In genomic region chr3:58071480-58071971, GRCh38 we compare ENCODE assay signal across 14 cellular contexts.
DNase-seq lines count a peak whose midpoint lies in the region; ATAC-seq and TF ChIP-seq lines count a peak whose summit lies in the region.
"Had no signal": no experiment of that assay in that cellular context is flagged by ENCODE, and none has a peak within 500 bp of the region (broad histone marks: within the 10 kb centered on the region; RNA-seq: fewer than 3 reads in every experiment).

No MANE protein-coding gene starts in this region.

- H2AFZ ChIP-seq in hepatocyte (no peak overlapping the region), H9 (ENCODE audit: low read length) (no peak overlapping the region)

- ATAC-seq in RWPE2 (ENCODE audit: low read depth): no peak

- no peak overlapping the region for H2BK20ac ChIP-seq in H9 (ENCODE audit: low read depth, low read length, poor library complexity, severe bottlenecking)

- no peak overlapping the region for H2BK15ac ChIP-seq in H9 (ENCODE audit: low read depth, low read length)

- H3K27ac ChIP-seq in RWPE2 (ENCODE audit: poor library complexity, severe bottlenecking) (peak overlapping the region; percentile 9), hepatocyte (peak overlapping the region; percentile 77), rectal smooth muscle tissue (ENCODE audit: low read depth, low read length) (peak overlapping the region; percentile 78), H9 (ENCODE audit: insufficient read length, low read depth, low read length) (no peak overlapping the region)

- H3K27me3 ChIP-seq in Caco-2 (replicated peaks; ENCODE audit: control insufficient read depth, insufficient read depth, low read length): no peaks in the 10 kb centered on the region
- no peaks in the 10 kb centered on the region for H3K27me3 ChIP-seq in RWPE2 (ENCODE audit: insufficient read depth, poor library complexity, severe bottlenecking)
- H3K27me3 ChIP-seq in hepatocyte: no peaks in the 10 kb centered on the region
- no peaks in the 10 kb centered on the region for H3K27me3 ChIP-seq in rectal smooth muscle tissue (ENCODE audit: control insufficient read depth, insufficient read depth, low read length)
- no peaks in the 10 kb centered on the region for H3K27me3 ChIP-seq in H9 (ENCODE audit: insufficient read depth, low read length)

- no peak overlapping the region for H2AK5ac ChIP-seq in H9 (ENCODE audit: insufficient read length, low read length)

- no peak overlapping the region for H4K5ac ChIP-seq in H9 (ENCODE audit: insufficient read length, low read depth, low read length)

- H3K23me2 ChIP-seq in H9 (ENCODE audit: insufficient read length, low read depth, low read length, poor library complexity, severe bottlenecking): no peaks in the 10 kb centered on the region

- H3K9me3 ChIP-seq in Caco-2 (no peaks in the 10 kb centered on the region), RWPE2 (ENCODE audit: severe bottlenecking) (no peaks in the 10 kb centered on the region), hepatocyte (ENCODE audit: low read depth) (no peaks in the 10 kb centered on the region), H9 (ENCODE audit: control insufficient read depth, low read depth, low read length) (no peaks in the 10 kb centered on the region)

- H3K56ac ChIP-seq in H9 (ENCODE audit: insufficient read length, low read depth, low read length): no peak overlapping the region

- H3K79me2 ChIP-seq in hepatocyte (peaks cover 97% of the 10 kb centered on the region), H9 (ENCODE audit: insufficient read depth, low read length) (peaks cover 5% of the 10 kb centered on the region; the same call in 1 of the 2 replicates)

- H3K4me1 Mint-ChIP-seq in Caco-2 (ENCODE audit: low read depth, unreplicated experiment) (peaks cover 55% of the 10 kb centered on the region), H9 (peaks cover 17 to 19% of the 10 kb centered on the region in 2 experiments)

- H3K4me3 Mint-ChIP-seq in Caco-2 (ENCODE audit: unreplicated experiment) (no peak overlapping the region), H9 (no peak overlapping the region)
- H3K4me3 Mint-ChIP-seq: activated naive CD8-positive, alpha-beta T cell; activated T-cell treated with anti-CD3 and anti-CD28 coated beads, Interleukin-2, amount 50 U/mL, for 24 hours had no signal

- H3K9me2 ChIP-seq in hepatocyte (replicated peaks; ENCODE audit: insufficient read depth): no peaks in the 10 kb centered on the region

- H3K4me2 ChIP-seq in hepatocyte (no peak overlapping the region), H9 (ENCODE audit: insufficient read depth, insufficient read length, low read length) (no peak overlapping the region)

- H2BK12ac ChIP-seq in H9 (ENCODE audit: insufficient read length, low read depth, low read length): no peak overlapping the region

- no peak overlapping the region for H3K4ac ChIP-seq in H9 (ENCODE audit: low read depth, low read length)

- no peak overlapping the region for H2BK5ac ChIP-seq in H9 (ENCODE audit: insufficient read length, low read length)

- H3K27ac Mint-ChIP-seq in Caco-2 (ENCODE audit: unreplicated experiment) (peak overlapping the region; percentile 57), H9 (peak overlapping the region in 1 of 3 experiments; percentile 72; a peak in 1 of 7 replicates)
- H3K27ac Mint-ChIP-seq: activated naive CD8-positive, alpha-beta T cell; activated T-cell treated with anti-CD3 and anti-CD28 coated beads, Interleukin-2, amount 50 U/mL, for 24 hours had no signal

- WGBS in hepatocyte (ENCODE audit: low lambda C conversion rate, missing lambda C conversion rate): 82% methylated on average over 7 of the region's 7 CpGs
- WGBS in H9 (ENCODE audit: extremely low coverage, insufficient read length, low lambda C conversion rate): no CpG with 5 or more reads among the region's 7 CpGs

- no peak overlapping the region for H3K18ac ChIP-seq in H9 (ENCODE audit: insufficient read length, low read depth, low read length)

- H4K91ac ChIP-seq in H9 (ENCODE audit: insufficient read length, low read depth, low read length): no peak overlapping the region

- no peak overlapping the region for H3K23ac ChIP-seq in H9 (ENCODE audit: insufficient read length, low read depth, low read length)

- BruUV-seq in Caco-2 (replicated peaks; lab: Mats Ljungman, UMichigan): no TSS peak

- TF ChIP-seq CTCF in Caco-2 (IDR thresholded peaks at IDR 0.05; ENCODE audit: insufficient read depth in 1 of 2, low read depth in 1 of 2, low read length in 1 of 2, severe bottlenecking in 1 of 2, unreplicated experiment in 1 of 2) (no peak), RWPE2 (IDR thresholded peaks at IDR 0.05; ENCODE audit: poor library complexity, severe bottlenecking) (no peak), hepatocyte (IDR thresholded peaks at IDR 0.05; ENCODE audit: poor library complexity) (no peak), H9 (conservative IDR thresholded peaks at IDR 0.05) (no peak)

- H3K9me3 Mint-ChIP-seq in Caco-2 (ENCODE audit: unreplicated experiment): no peaks in the 10 kb centered on the region
- no peaks in the 10 kb centered on the region for H3K9me3 Mint-ChIP-seq in H9
- H3K9me3 Mint-ChIP-seq: activated T-cell treated with anti-CD3 and anti-CD28 coated beads, Interleukin-2, amount 50 U/mL, for 24 hours had no signal

- no peak overlapping the region for H3K9ac ChIP-seq in rectal smooth muscle tissue (ENCODE audit: low read length)
- no peak overlapping the region for H3K9ac ChIP-seq in H9 (ENCODE audit: extremely low read depth, insufficient read length, low read length)

- peaks cover 3% of the 10 kb centered on the region for H4K20me1 ChIP-seq in hepatocyte (ENCODE audit: insufficient read depth, poor library complexity, severe bottlenecking)
- no peaks in the 10 kb centered on the region for H4K20me1 ChIP-seq in H9 (ENCODE audit: control insufficient read depth, insufficient read depth, insufficient read length)

- POLR2A ChIA-PET in Caco-2 (lab: Charles Lee): interaction anchor here (0.5 kb wide), 1 partner anchor 46 kb away, joined by 4 read pairs; no protein-coding TSS in a partner anchor

- no peak overlapping the region for H3K14ac ChIP-seq in H9 (ENCODE audit: insufficient read depth, low read length)

- H3K36me3 ChIP-seq in Caco-2 (ENCODE audit: control insufficient read depth, insufficient read depth, low read length) (no peaks in the 10 kb centered on the region; the same call in 1 of the 2 replicates), RWPE2 (ENCODE audit: low read depth) (peaks cover 84% of the 10 kb centered on the region), hepatocyte (replicated peaks; ENCODE audit: insufficient read depth, low read depth) (no peaks in the 10 kb centered on the region), rectal smooth muscle tissue (ENCODE audit: control insufficient read depth, insufficient read depth, low read length) (no peaks in the 10 kb centered on the region)

- H3K4me3 ChIP-seq in Caco-2 (ENCODE audit: low read depth, low read length) (no peak overlapping the region), RWPE2 (ENCODE audit: severe bottlenecking) (no peak overlapping the region), hepatocyte (no peak overlapping the region), rectal smooth muscle tissue (ENCODE audit: low read length) (no peak overlapping the region)

- intact Hi-C loops in Caco-2 (cut with micrococcal nuclease; ENCODE audit: unreplicated experiment): no loop called here

- CTCF ChIA-PET in Caco-2 (lab: Charles Lee): no interaction called here

- peaks cover 8% of the 10 kb centered on the region for H3K79me1 ChIP-seq in H9 (ENCODE audit: insufficient read depth, low read depth, low read length, poor library complexity, severe bottlenecking)

- H2BK120ac ChIP-seq in H9 (ENCODE audit: low read depth, low read length, poor library complexity, severe bottlenecking): no peak overlapping the region

- no peak overlapping the region for H3T11ph ChIP-seq in H9 (ENCODE audit: low read length)

- no peak overlapping the region for H4K8ac ChIP-seq in H9 (replicated peaks; ENCODE audit: insufficient read length, low read depth, low read length)

- DNase-seq in Caco-2 (peak; percentile 69 to 83), RWPE2 (ENCODE audit: low spot score) (no peak), hepatocyte (ENCODE audit: low spot score) (peak; percentile 63), pons (ENCODE audit: low spot score) (no peak), SHP77 (lab: John Stamatoyannopoulos, UW) (no peak), DMS114 treated with DMSO at 0.1 percent for 48 hours (lab: John Stamatoyannopoulos, UW; ENCODE audit: unreplicated experiment) (no peak), H9 (no peak)
- DNase-seq: activated T-cell treated with anti-CD3 and anti-CD28 coated beads, Interleukin-2, amount 50 U/mL, for 24 hours; COR-L47; islet precursor cell; NCI-H82; SHP77 treated with DMSO at 0.1 percent for 48 hours had no signal

- H3K4me1 ChIP-seq in Caco-2 (peaks cover 82% of the 10 kb centered on the region), RWPE2 (ENCODE audit: insufficient read depth, poor library complexity, severe bottlenecking) (peaks cover 9% of the 10 kb centered on the region), hepatocyte (ENCODE audit: insufficient read depth) (peaks cover 46% of the 10 kb centered on the region), rectal smooth muscle tissue (ENCODE audit: control insufficient read depth, insufficient read depth, low read length) (peaks cover 49% of the 10 kb centered on the region), H9 (ENCODE audit: insufficient read depth, low read length) (no peaks in the 10 kb centered on the region; the same call in 1 of the 2 replicates)

- H3K36me3 Mint-ChIP-seq in Caco-2 (ENCODE audit: insufficient read depth, unreplicated experiment) (peaks cover 81% of the 10 kb centered on the region), H9 (ENCODE audit: insufficient read depth in 1 of 3, low read depth in 3 of 3) (no peaks in the 10 kb centered on the region; a peak in 1 of 7 replicates)
- H3K36me3 Mint-ChIP-seq: activated naive CD8-positive, alpha-beta T cell had no signal

- no peaks in the 10 kb centered on the region for H3K27me3 Mint-ChIP-seq in Caco-2 (ENCODE audit: insufficient read depth, unreplicated experiment)
- H3K27me3 Mint-ChIP-seq in H9 (ENCODE audit: low read depth): no peaks in the 10 kb centered on the region
- H3K27me3 Mint-ChIP-seq: activated naive CD8-positive, alpha-beta T cell; activated T-cell treated with anti-CD3 and anti-CD28 coated beads, Interleukin-2, amount 50 U/mL, for 24 hours had no signal

Comparison
In these comparisons a context has a peak if more than half of its experiments do, and no peak if none do; other contexts are left out.
1. DNase-seq: peak in Caco-2 (2 of 2) and hepatocyte (single experiment); none in RWPE2 (single experiment), pons (single experiment), SHP77 (0 of 2), DMS114 treated with DMSO at 0.1 percent for 48 hours (single experiment) and H9 (single experiment).